In the genomic region with DNA sequence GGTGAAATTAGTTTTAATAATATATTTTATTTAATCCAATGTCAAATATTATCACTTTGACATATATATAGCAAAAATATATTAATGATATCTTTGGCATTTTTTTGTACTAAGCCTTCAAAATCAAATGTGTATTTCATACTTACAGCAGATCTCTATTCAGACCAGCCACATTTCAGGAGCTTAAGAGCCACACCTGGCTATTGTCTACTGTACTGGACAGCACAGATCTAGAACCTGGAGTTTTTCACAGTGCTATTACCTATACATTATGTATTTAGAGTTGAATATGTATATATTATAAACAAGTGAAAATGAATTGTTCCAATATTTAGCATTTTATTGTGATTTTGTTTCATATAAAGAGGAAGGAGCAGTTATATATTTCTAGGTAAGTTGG, we compare ENCODE assay signal across 13 cellular contexts.
"Had no signal": no experiment of that assay in that cellular context is flagged by ENCODE, and none has a peak within 500 bp of the region (broad histone marks: within the 10 kb centered on the region; RNA-seq: fewer than 3 reads in every experiment).

No MANE protein-coding gene starts in this region.

- ATAC-seq: stimulated activated memory B cell treated with anti-CD40 and anti-IgM and Interleukin-4, amounts not matched to agents 10 μg/mL and 1 μg/mL and 100 μg/mL, for 72 hours had no signal

- DNase-seq: kidney; lower lobe of right lung; pancreas; psoas muscle; stimulated activated CD4-positive, alpha-beta T cell treated with anti-CD3 and anti-CD28 coated beads, Interleukin-1b, Interleukin-23, amount 100 ng/mL, for 48 hours; stimulated activated CD4-positive, alpha-beta T cell treated with anti-CD3 and anti-CD28 coated beads, Interleukin-2, amount 100 ng/mL, for 48 hours; stimulated activated CD4-positive, alpha-beta T cell treated with anti-CD3 and anti-CD28 coated beads, Interleukin-4, amount 100 ng/mL, for 4 hours; stimulated activated CD8-positive, alpha-beta memory T cell treated with anti-CD3 and anti-CD28 coated beads, Interleukin-4, amount 100 ng/mL, for 48 hours; stimulated activated naive CD4-positive, alpha-beta T cell treated with Interleukin-2 at 50 U/mL for 16 hours; stimulated activated naive CD8-positive, alpha-beta T cell treated with anti-CD3 and anti-CD28 coated beads, Interleukin-15, amount 100 ng/mL, for 72 hours; uterus had no signal

- H3K27me3 ChIP-seq: pancreas, tibial nerve, uterus had no signal

- H3K4me3 ChIP-seq: lower lobe of right lung, pancreas, psoas muscle, tibial nerve, uterus had no signal

- H3K36me3 ChIP-seq: lower lobe of right lung, pancreas, tibial nerve, uterus had no signal

- H3K27ac ChIP-seq: lower lobe of right lung, pancreas, psoas muscle, tibial nerve, uterus had no signal

- H3K9me3 ChIP-seq: lower lobe of right lung, pancreas, psoas muscle, tibial nerve, uterus had no signal

- H3K4me1 ChIP-seq: lower lobe of right lung, pancreas, uterus had no signal
